18 cellular contexts compared by ENCODE assay signal in genomic region chr12:109524466-109525278, GRCh38. TPM values are rescaled to one million over a fixed set of nuclear protein-coding genes. Genes with fewer than 3 reads are reported as not detected.
A peak's percentile ranks its signal among the peaks of the same experiment; 100 is the strongest.
DNase-seq lines count a peak whose midpoint lies in the region; ATAC-seq lines count a peak whose summit lies in the region.
"Had no signal": no experiment of that assay in that cellular context is flagged by ENCODE, and none has a peak within 500 bp of the region (broad histone marks: within the 10 kb centered on the region; RNA-seq: fewer than 3 reads in every experiment).

No MANE protein-coding gene starts in this region.

- no peaks in the 10 kb centered on the region for H3K79me2 ChIP-seq in trophoblast cell (ENCODE audit: control insufficient read depth, insufficient read depth, low read length, poor library complexity)

- H2BK120ac ChIP-seq in trophoblast cell (ENCODE audit: insufficient read depth, low read length, poor library complexity): peak overlapping the region; percentile 3

- no peak overlapping the region for H3K4me2 ChIP-seq in trophoblast cell (ENCODE audit: low read length)

- H3K23ac ChIP-seq in trophoblast cell (ENCODE audit: low read length): no peak overlapping the region

- H3K79me1 ChIP-seq in trophoblast cell (ENCODE audit: low read length): peaks cover 3% of the 10 kb centered on the region

- peaks cover 7% of the 10 kb centered on the region for H3K36me3 ChIP-seq in H7 (replicated peaks; ENCODE audit: control insufficient read depth, insufficient read depth, low read length)
- peaks cover 24% of the 10 kb centered on the region for H3K36me3 ChIP-seq in HUES64 (ENCODE audit: insufficient read depth, low read length)
- peaks cover 35 to 46% of the 10 kb centered on the region in 2 experiments for H3K36me3 ChIP-seq in trophoblast cell (ENCODE audit: control insufficient read depth in 1 of 2, insufficient read depth in 2 of 2, low read length in 2 of 2)
- H3K36me3 ChIP-seq: SJCRH30 had no signal

- H2BK12ac ChIP-seq in trophoblast cell (ENCODE audit: low read length): peak overlapping the region; percentile 25

- peak overlapping the region; percentile 38 for H4K91ac ChIP-seq in trophoblast cell (ENCODE audit: low read depth, low read length)

- H3K27me3 ChIP-seq in H7 (ENCODE audit: control insufficient read depth, insufficient read depth, low read length) (no peaks in the 10 kb centered on the region), HUES64 (ENCODE audit: insufficient read depth, low read length) (no peaks in the 10 kb centered on the region), trophoblast cell (ENCODE audit: insufficient read depth, low read length) (no peaks in the 10 kb centered on the region)
- H3K27me3 ChIP-seq: SJCRH30 had no signal

- no peak overlapping the region for H3K18ac ChIP-seq in trophoblast cell (ENCODE audit: low read length)

- 75% methylated on average over 26 of the region's 26 CpGs for WGBS in HUES64
- no CpG with 5 or more reads among the region's 26 CpGs for WGBS in trophoblast cell (ENCODE audit: extremely low coverage, insufficient coverage, insufficient read length)

- H3K4me1 ChIP-seq in HUES64 (ENCODE audit: insufficient read depth, low read length) (peaks cover 23% of the 10 kb centered on the region; the same call in 1 of the 2 replicates), trophoblast cell (ENCODE audit: control insufficient read depth in 1 of 2, insufficient read depth in 2 of 2, low read length in 2 of 2) (peaks cover 10 to 14% of the 10 kb centered on the region in 2 experiments)

- peak overlapping the region; percentile 7 for H2BK5ac ChIP-seq in trophoblast cell (ENCODE audit: low read depth, low read length, poor library complexity)

- ATAC-seq in GM18867 (IDR thresholded peaks at IDR 0.05; ENCODE audit: unreplicated experiment): no peak
- no peak for ATAC-seq in HG03565 (IDR thresholded peaks at IDR 0.05; ENCODE audit: unreplicated experiment)
- ATAC-seq in HG02798 (IDR thresholded peaks at IDR 0.05; ENCODE audit: poor library complexity, unreplicated experiment): no peak

- no peak overlapping the region for H4K12ac ChIP-seq in trophoblast cell (ENCODE audit: low read depth, low read length)

- H3K4ac ChIP-seq in trophoblast cell (ENCODE audit: low read depth, low read length): no peak overlapping the region

- H3K4me3 ChIP-seq in H7 (ENCODE audit: insufficient read depth, low read depth, low read length) (no peak overlapping the region), HUES64 (ENCODE audit: low read length) (no peak overlapping the region), trophoblast cell (ENCODE audit: low read depth, low read length) (no peak overlapping the region)
- H3K4me3 ChIP-seq: SJCRH30 had no signal

- no peak overlapping the region for H4K8ac ChIP-seq in trophoblast cell (ENCODE audit: low read depth, low read length)

- no peak overlapping the region for H2AFZ ChIP-seq in trophoblast cell (ENCODE audit: insufficient read depth, low read length, poor library complexity)

- peak overlapping the region; percentile 48; the same call in 1 of the 2 replicates for H3K9ac ChIP-seq in HUES64 (ENCODE audit: low read depth, low read length)
- H3K9ac ChIP-seq in trophoblast cell (ENCODE audit: low read length): no peak overlapping the region

- H3K27ac ChIP-seq in HUES64 (ENCODE audit: low read depth, low read length) (peak overlapping the region; percentile 28; the same call in 1 of the 2 replicates), trophoblast cell (ENCODE audit: low read depth, low read length) (peak overlapping the region; percentile 6)
- H3K27ac ChIP-seq: C4-2B, SJCRH30 had no signal

- no peaks in the 10 kb centered on the region for H3K9me3 ChIP-seq in HUES64 (ENCODE audit: insufficient read depth, low read depth, low read length)
- H3K9me3 ChIP-seq in trophoblast cell (ENCODE audit: insufficient read depth, low read depth, low read length): no peaks in the 10 kb centered on the region
- H3K9me3 ChIP-seq: SJCRH30 had no signal

- DNase-seq in H7 (peak; percentile 57), iPS-NIHi11 (ENCODE audit: low spot score) (peak; percentile 7), trophoblast cell (no peak)
- DNase-seq: ACHN, DMS 273 treated with DMSO at 0.1 percent for 48 hours, DND-41, KG1, NCI-H1105 treated with DMSO at 0.1 percent for 48 hours, NCI-H1694, NCI-H510A, NCI-H748 treated with DMSO at 0.1 percent for 48 hours, RPMI8226, SJCRH30 had no signal

- no peak overlapping the region for H2AK5ac ChIP-seq in trophoblast cell (ENCODE audit: low read length)

- H3K14ac ChIP-seq in trophoblast cell (ENCODE audit: low read length): peak overlapping the region; percentile 18

RNA-seq across cellular contexts. Expression of gene UBE3B, which starts 47.2 kb away (rescaled TPM):
- 17.0 and 30.8 TPM in 2 replicates for total RNA-seq in H7 (2014; rRNA removed; shearing (Covaris generic))
- 14.0 TPM for polyA plus RNA-seq in HUES64 (2013, experiment 1 of 2)
- 16.2 TPM for polyA plus RNA-seq in HUES64 (2013, experiment 2 of 2)
- polyA plus RNA-seq in trophoblast cell (2013): 21.3 and 22.4 TPM in 2 replicates

RNA-seq across cellular contexts. Expression of gene KCTD10, which starts 47.6 kb away (rescaled TPM):
- total RNA-seq in H7 (2014; rRNA removed; shearing (Covaris generic)): 25.8 and 28.9 TPM in 2 replicates
- polyA plus RNA-seq in HUES64 (2013, experiment 1 of 2): 44.7 TPM
- polyA plus RNA-seq in HUES64 (2013, experiment 2 of 2): 36.3 TPM
- 105 and 107 TPM in 2 replicates for polyA plus RNA-seq in trophoblast cell (2013)

RNA-seq across cellular contexts. Expression of gene MMAB, which starts 48.6 kb away (rescaled TPM):
- total RNA-seq in H7 (2014; rRNA removed; shearing (Covaris generic)): 25.1 and 32.8 TPM in 2 replicates
- 32.9 TPM for polyA plus RNA-seq in HUES64 (2013, experiment 1 of 2)
- 40.5 TPM for polyA plus RNA-seq in HUES64 (2013, experiment 2 of 2)
- polyA plus RNA-seq in trophoblast cell (2013): 21.0 and 23.1 TPM in 2 replicates

RNA-seq across cellular contexts. Expression of gene MVK, which starts 48.9 kb away (rescaled TPM):
- 33.4 and 47.1 TPM in 2 replicates for total RNA-seq in H7 (2014; rRNA removed; shearing (Covaris generic))
- 20.9 TPM for polyA plus RNA-seq in HUES64 (2013, experiment 1 of 2)
- 23.3 TPM for polyA plus RNA-seq in HUES64 (2013, experiment 2 of 2)
- polyA plus RNA-seq in trophoblast cell (2013): 28.5 and 28.6 TPM in 2 replicates

Comparison
In these comparisons a context has a peak if more than half of its experiments do, and no peak if none do; other contexts are left out.
1. DNase-seq: peak in H7 (single experiment) and iPS-NIHi11 (single experiment); none in trophoblast cell (0 of 2).